1 cellular context compared by ENCODE assay signal in the genomic region with DNA sequence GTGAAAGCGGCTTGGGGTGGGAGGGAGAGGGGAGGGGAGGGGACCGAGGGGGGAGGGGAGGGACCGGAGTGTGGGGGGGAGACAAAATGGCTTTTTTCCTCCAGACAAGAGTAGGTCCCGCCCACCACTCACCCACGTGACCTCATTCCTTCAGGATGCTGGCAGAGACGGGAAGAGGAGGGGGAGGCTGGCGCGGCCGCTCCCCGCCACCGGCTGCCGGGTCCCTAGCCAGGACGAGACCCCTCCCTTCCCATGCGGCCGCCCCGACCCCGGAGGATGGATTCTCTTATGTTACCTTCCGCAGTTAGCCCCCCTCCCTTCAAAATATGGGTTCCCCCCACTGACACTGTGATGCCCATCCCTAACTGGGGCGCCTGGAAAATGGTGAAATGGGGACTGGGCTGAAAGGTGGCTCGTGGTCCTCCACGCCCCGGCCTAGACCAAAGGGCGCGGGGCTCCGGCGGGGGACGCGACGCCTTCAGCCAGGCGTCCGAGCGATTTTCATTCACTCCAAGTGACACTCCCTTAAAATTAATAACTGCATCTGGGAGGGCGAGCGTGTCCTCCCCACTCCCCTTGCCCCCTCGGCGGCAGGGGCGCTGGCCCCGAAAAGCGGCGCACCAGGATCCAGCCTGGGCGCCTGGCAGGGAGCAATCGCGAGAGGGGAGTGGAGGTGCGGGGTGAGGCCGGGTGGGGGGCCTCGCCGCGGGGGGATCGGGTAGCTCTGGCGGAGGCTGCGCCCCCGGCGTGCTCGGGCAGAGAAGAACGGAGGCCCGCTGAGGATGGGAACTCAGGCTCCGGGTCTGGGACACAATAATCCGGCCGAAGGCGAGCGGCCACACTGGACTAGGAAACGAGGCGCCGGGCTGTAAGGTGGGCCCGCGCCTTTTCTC.
TF ChIP-seq lines count a peak whose summit lies in the region.

A gene (minus strand): TSS at position 8 of the 893 bp plus-strand sequence. CDS start 7,934 bp downstream, outside the sequence.

TF ChIP-seq in HepG2, 621 proteins besides CTCF, POLR2A, EP300 and RAD21 (continued from another document and continues in another):
- TF ChIP-seq, protein P1, sequence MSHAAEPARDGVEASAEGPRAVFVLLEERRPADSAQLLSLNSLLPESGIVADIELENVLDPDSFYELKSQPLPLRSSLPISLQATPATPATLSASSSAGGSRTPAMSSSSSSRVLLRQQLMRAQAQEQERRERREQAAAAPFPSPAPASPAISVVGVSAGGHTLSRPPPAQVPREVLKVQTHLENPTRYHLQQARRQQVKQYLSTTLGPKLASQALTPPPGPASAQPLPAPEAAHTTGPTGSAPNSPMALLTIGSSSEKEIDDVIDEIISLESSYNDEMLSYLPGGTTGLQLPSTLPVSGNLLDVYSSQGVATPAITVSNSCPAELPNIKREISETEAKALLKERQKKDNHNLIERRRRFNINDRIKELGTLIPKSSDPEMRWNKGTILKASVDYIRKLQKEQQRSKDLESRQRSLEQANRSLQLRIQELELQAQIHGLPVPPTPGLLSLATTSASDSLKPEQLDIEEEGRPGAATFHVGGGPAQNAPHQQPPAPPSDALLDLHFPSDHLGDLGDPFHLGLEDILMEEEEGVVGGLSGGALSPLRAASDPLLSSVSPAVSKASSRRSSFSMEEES (CRISPR knock-in tag; IDR thresholded peaks at IDR 0.05), result peak; percentile 57; the same call in 1 of the 2 replicates
- TF ChIP-seq MEIS1 (CRISPR knock-in tag; IDR thresholded peaks at IDR 0.05; ENCODE audit: borderline replicate concordance) (no peak), ZMYM4 (CRISPR knock-in tag; IDR thresholded peaks at IDR 0.05) (no peak), RARG (CRISPR knock-in tag; IDR thresholded peaks at IDR 0.05; ENCODE audit: low read depth) (no peak), KAT7 (CRISPR knock-in tag; IDR thresholded peaks at IDR 0.05; ENCODE audit: borderline replicate concordance) (no peak), MED8 (CRISPR knock-in tag; IDR thresholded peaks at IDR 0.05; ENCODE audit: insufficient replicate concordance) (no peak), ZMAT3 (CRISPR knock-in tag; conservative IDR thresholded peaks at IDR 0.05) (no peak), ZNF263 (CRISPR knock-in tag; IDR thresholded peaks at IDR 0.05) (no peak), PCBP2 (optimal IDR thresholded peaks at IDR 0.05; ENCODE audit: low read depth, low read length, poor library complexity, severe bottlenecking) (peak; percentile 46), ZNF550 (CRISPR knock-in tag; IDR thresholded peaks at IDR 0.05; ENCODE audit: borderline replicate concordance) (no peak), NR2F6 (IDR thresholded peaks at IDR 0.05) (no peak), NR2F6 (CRISPR knock-in tag; IDR thresholded peaks at IDR 0.05) (no peak; the same call in 1 of the 2 replicates), ZNF746 (CRISPR knock-in tag; IDR thresholded peaks at IDR 0.05) (peak; percentile 76), SOX13 (IDR thresholded peaks at IDR 0.05) (no peak), SOX13 (CRISPR knock-in tag; conservative IDR thresholded peaks at IDR 0.05 in 1 of 2, IDR thresholded peaks at IDR 0.05 in 1 of 2) (peak in 1 of 2 experiments; percentile 19; a peak in 1 of 4 replicates), ZNF441 (CRISPR knock-in tag; IDR thresholded peaks at IDR 0.05; ENCODE audit: borderline replicate concordance) (no peak), ZBTB1 (CRISPR knock-in tag; IDR thresholded peaks at IDR 0.05; ENCODE audit: borderline replicate concordance) (no peak), KLF16 (CRISPR knock-in tag; IDR thresholded peaks at IDR 0.05) (no peak; a peak in 1 of 4 replicates), NR2F2 (IDR thresholded peaks at IDR 0.05; ENCODE audit: borderline replicate concordance, low read depth) (no peak; the same call in 1 of the 2 replicates), ZNF670 (CRISPR knock-in tag; IDR thresholded peaks at IDR 0.05; ENCODE audit: borderline replicate concordance) (no peak), ZNF816 (CRISPR knock-in tag; IDR thresholded peaks at IDR 0.05; ENCODE audit: borderline replicate concordance) (no peak), FOSL2 (CRISPR knock-in tag; IDR thresholded peaks at IDR 0.05) (no peak), ZNF83 (CRISPR knock-in tag; IDR thresholded peaks at IDR 0.05; ENCODE audit: borderline replicate concordance) (no peak), KLF13 (CRISPR knock-in tag; IDR thresholded peaks at IDR 0.05) (no peak), YY1 (IDR thresholded peaks at IDR 0.05; ENCODE audit: insufficient read depth, insufficient replicate concordance, low read depth, low read length) (peak; percentile 50), SCMH1 (CRISPR knock-in tag; IDR thresholded peaks at IDR 0.05; ENCODE audit: borderline replicate concordance) (no peak), ZNF577 (CRISPR knock-in tag; IDR thresholded peaks at IDR 0.05; ENCODE audit: borderline replicate concordance, low read depth) (no peak), ZNF12 (CRISPR knock-in tag; IDR thresholded peaks at IDR 0.05) (peak; percentile 48; the same call in 1 of the 2 replicates), ZNF251 (CRISPR knock-in tag; IDR thresholded peaks at IDR 0.05) (no peak), SATB2 (CRISPR knock-in tag; IDR thresholded peaks at IDR 0.05) (no peak), ZFP82 (CRISPR knock-in tag; IDR thresholded peaks at IDR 0.05; ENCODE audit: borderline replicate concordance) (no peak), MIER3 (CRISPR knock-in tag; IDR thresholded peaks at IDR 0.05; ENCODE audit: borderline replicate concordance) (0 out of 2 replicates have a peak, but pooled peaks have one; percentile 21), DR1 (CRISPR knock-in tag; IDR thresholded peaks at IDR 0.05) (no peak), ZNF776 (CRISPR knock-in tag; IDR thresholded peaks at IDR 0.05) (no peak), ZBTB8A (CRISPR knock-in tag; IDR thresholded peaks at IDR 0.05; ENCODE audit: borderline replicate concordance, low read depth) (0 out of 2 replicates have a peak, but pooled peaks have one; percentile 40), ZNF232 (CRISPR knock-in tag; IDR thresholded peaks at IDR 0.05; ENCODE audit: borderline replicate concordance) (no peak), RBAK (CRISPR knock-in tag; IDR thresholded peaks at IDR 0.05) (0 out of 2 replicates have a peak, but pooled peaks have one; percentile 50), NFE2L2 (IDR thresholded peaks at IDR 0.05; ENCODE audit: low read length) (no peak), ZNF274 (CRISPR knock-in tag; IDR thresholded peaks at IDR 0.05) (peak; percentile 12; the same call in 1 of the 2 replicates), ZNF136 (CRISPR knock-in tag; IDR thresholded peaks at IDR 0.05; ENCODE audit: low read depth) (no peak; the same call in 1 of the 2 replicates), HNRNPH1 (optimal IDR thresholded peaks at IDR 0.05; ENCODE audit: low read depth, low read length) (no peak), ZNF781 (CRISPR knock-in tag; IDR thresholded peaks at IDR 0.05; ENCODE audit: borderline replicate concordance, not compliant biosample characterization) (peak; percentile 76), ZFP36 (IDR thresholded peaks at IDR 0.05; ENCODE audit: borderline replicate concordance, low read depth, low read length, partially characterized antibody) (no peak), MEF2D (CRISPR knock-in tag; IDR thresholded peaks at IDR 0.05) (no peak), GPN1 (CRISPR knock-in tag; IDR thresholded peaks at IDR 0.05; ENCODE audit: borderline replicate concordance) (no peak), ZNF713 (CRISPR knock-in tag; IDR thresholded peaks at IDR 0.05) (no peak), ISL2 (CRISPR knock-in tag; IDR thresholded peaks at IDR 0.05) (peak; percentile 38; the same call in 1 of the 2 replicates), KLF12 (CRISPR knock-in tag; IDR thresholded peaks at IDR 0.05; ENCODE audit: borderline replicate concordance) (no peak), RFXANK (CRISPR knock-in tag; IDR thresholded peaks at IDR 0.05) (no peak), ZNF589 (CRISPR knock-in tag; conservative IDR thresholded peaks at IDR 0.05) (peak; percentile 10; the same call in 1 of the 2 replicates), ZNF773 (CRISPR knock-in tag; IDR thresholded peaks at IDR 0.05; ENCODE audit: borderline replicate concordance) (0 out of 2 replicates have a peak, but pooled peaks have one; percentile 69), HOXA9 (CRISPR knock-in tag; IDR thresholded peaks at IDR 0.05; ENCODE audit: borderline replicate concordance) (no peak), ZNF790 (CRISPR knock-in tag; IDR thresholded peaks at IDR 0.05; ENCODE audit: borderline replicate concordance) (no peak; the same call in 1 of the 2 replicates), XRCC5 (optimal IDR thresholded peaks at IDR 0.05; ENCODE audit: low read length) (peak; percentile 33), ZIK1 (CRISPR knock-in tag; IDR thresholded peaks at IDR 0.05; ENCODE audit: borderline replicate concordance, low read depth) (no peak), ZFP41 (CRISPR knock-in tag; IDR thresholded peaks at IDR 0.05; ENCODE audit: borderline replicate concordance) (no peak), HOXD1 (CRISPR knock-in tag; IDR thresholded peaks at IDR 0.05) (no peak), ZNF138 (CRISPR knock-in tag; IDR thresholded peaks at IDR 0.05; ENCODE audit: low read depth) (no peak), TOPORS (CRISPR knock-in tag; IDR thresholded peaks at IDR 0.05) (no peak), ZNF143 (CRISPR knock-in tag; IDR thresholded peaks at IDR 0.05) (no peak), FOXM1 (CRISPR knock-in tag; IDR thresholded peaks at IDR 0.05) (no peak), ATF1 (CRISPR knock-in tag; IDR thresholded peaks at IDR 0.05) (no peak), TSC22D2 (CRISPR knock-in tag; IDR thresholded peaks at IDR 0.05; ENCODE audit: borderline replicate concordance) (no peak), ATF7 (IDR thresholded peaks at IDR 0.05) (no peak), ATF7 (CRISPR knock-in tag; IDR thresholded peaks at IDR 0.05) (no peak), SP4 (CRISPR knock-in tag; IDR thresholded peaks at IDR 0.05) (no peak)
- TF ChIP-seq, protein P2, sequence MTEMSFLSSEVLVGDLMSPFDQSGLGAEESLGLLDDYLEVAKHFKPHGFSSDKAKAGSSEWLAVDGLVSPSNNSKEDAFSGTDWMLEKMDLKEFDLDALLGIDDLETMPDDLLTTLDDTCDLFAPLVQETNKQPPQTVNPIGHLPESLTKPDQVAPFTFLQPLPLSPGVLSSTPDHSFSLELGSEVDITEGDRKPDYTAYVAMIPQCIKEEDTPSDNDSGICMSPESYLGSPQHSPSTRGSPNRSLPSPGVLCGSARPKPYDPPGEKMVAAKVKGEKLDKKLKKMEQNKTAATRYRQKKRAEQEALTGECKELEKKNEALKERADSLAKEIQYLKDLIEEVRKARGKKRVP (CRISPR knock-in tag; IDR thresholded peaks at IDR 0.05), result no peak
- TF ChIP-seq, protein P3, sequence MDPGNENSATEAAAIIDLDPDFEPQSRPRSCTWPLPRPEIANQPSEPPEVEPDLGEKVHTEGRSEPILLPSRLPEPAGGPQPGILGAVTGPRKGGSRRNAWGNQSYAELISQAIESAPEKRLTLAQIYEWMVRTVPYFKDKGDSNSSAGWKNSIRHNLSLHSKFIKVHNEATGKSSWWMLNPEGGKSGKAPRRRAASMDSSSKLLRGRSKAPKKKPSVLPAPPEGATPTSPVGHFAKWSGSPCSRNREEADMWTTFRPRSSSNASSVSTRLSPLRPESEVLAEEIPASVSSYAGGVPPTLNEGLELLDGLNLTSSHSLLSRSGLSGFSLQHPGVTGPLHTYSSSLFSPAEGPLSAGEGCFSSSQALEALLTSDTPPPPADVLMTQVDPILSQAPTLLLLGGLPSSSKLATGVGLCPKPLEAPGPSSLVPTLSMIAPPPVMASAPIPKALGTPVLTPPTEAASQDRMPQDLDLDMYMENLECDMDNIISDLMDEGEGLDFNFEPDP (CRISPR knock-in tag; conservative IDR thresholded peaks at IDR 0.05), result 0 out of 2 replicates have a peak, but pooled peaks have one; percentile 13
- TF ChIP-seq, protein P4, sequence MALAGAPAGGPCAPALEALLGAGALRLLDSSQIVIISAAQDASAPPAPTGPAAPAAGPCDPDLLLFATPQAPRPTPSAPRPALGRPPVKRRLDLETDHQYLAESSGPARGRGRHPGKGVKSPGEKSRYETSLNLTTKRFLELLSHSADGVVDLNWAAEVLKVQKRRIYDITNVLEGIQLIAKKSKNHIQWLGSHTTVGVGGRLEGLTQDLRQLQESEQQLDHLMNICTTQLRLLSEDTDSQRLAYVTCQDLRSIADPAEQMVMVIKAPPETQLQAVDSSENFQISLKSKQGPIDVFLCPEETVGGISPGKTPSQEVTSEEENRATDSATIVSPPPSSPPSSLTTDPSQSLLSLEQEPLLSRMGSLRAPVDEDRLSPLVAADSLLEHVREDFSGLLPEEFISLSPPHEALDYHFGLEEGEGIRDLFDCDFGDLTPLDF (CRISPR knock-in tag; IDR thresholded peaks at IDR 0.05), result no peak
- TF ChIP-seq, protein P5, sequence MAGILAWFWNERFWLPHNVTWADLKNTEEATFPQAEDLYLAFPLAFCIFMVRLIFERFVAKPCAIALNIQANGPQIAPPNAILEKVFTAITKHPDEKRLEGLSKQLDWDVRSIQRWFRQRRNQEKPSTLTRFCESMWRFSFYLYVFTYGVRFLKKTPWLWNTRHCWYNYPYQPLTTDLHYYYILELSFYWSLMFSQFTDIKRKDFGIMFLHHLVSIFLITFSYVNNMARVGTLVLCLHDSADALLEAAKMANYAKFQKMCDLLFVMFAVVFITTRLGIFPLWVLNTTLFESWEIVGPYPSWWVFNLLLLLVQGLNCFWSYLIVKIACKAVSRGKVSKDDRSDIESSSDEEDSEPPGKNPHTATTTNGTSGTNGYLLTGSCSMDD (CRISPR knock-in tag; IDR thresholded peaks at IDR 0.05), result no peak
- TF ChIP-seq, protein P6, sequence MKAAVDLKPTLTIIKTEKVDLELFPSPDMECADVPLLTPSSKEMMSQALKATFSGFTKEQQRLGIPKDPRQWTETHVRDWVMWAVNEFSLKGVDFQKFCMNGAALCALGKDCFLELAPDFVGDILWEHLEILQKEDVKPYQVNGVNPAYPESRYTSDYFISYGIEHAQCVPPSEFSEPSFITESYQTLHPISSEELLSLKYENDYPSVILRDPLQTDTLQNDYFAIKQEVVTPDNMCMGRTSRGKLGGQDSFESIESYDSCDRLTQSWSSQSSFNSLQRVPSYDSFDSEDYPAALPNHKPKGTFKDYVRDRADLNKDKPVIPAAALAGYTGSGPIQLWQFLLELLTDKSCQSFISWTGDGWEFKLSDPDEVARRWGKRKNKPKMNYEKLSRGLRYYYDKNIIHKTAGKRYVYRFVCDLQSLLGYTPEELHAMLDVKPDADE (CRISPR knock-in tag; IDR thresholded peaks at IDR 0.05), result no peak
- TF ChIP-seq, protein P7, sequence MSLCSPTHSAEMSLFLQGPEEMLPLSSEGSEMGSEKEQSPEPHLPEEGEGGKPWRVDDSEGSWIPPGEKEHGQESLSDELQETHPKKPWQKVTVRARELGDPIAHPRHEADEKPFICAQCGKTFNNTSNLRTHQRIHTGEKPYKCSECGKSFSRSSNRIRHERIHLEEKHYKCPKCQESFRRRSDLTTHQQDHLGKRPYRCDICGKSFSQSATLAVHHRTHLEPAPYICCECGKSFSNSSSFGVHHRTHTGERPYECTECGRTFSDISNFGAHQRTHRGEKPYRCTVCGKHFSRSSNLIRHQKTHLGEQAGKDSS (CRISPR knock-in tag; IDR thresholded peaks at IDR 0.05; ENCODE audit: borderline replicate concordance, low read depth), result no peak
